ENCODE assay signal across 24 cellular contexts in genomic region chr6:7883381-7883780, GRCh38. TPM values are rescaled to one million over a fixed set of nuclear protein-coding genes. Genes with fewer than 3 reads are reported as not detected.
A peak's percentile ranks its signal among the peaks of the same experiment; 100 is the strongest.
DNase-seq lines count a peak whose midpoint lies in the region; ATAC-seq, FAIRE-seq and TF ChIP-seq lines count a peak whose summit lies in the region.
"Had no signal": no experiment of that assay in that cellular context is flagged by ENCODE, and none has a peak within 500 bp of the region (broad histone marks: within the 10 kb centered on the region; RNA-seq: fewer than 3 reads in every experiment).

No MANE protein-coding gene starts in this region.

- no peak for TF ChIP-seq EP300 in HepG2 (IDR thresholded peaks at IDR 0.05; ENCODE audit: low read depth in 2 of 2, low read length in 2 of 2)
- no peak for TF ChIP-seq EP300 in HepG2 (CRISPR knock-in tag; IDR thresholded peaks at IDR 0.05; ENCODE audit: borderline replicate concordance)

- DNase-seq in HepG2 (ENCODE audit: low spot score), result no peak
- DNase-seq in right lobe of liver, result no peak
- DNase-seq in endothelial cell of umbilical vein (ENCODE audit: low read depth, low spot score), result peak; percentile 53
- DNase-seq in spleen, result peak; percentile 25
- no peak for DNase-seq in upper lobe of right lung
- no peak for DNase-seq in H7
- DNase-seq: Caco-2; CD4-positive, CD25-positive, alpha-beta regulatory T cell; CD8-positive, alpha-beta T cell; DMS153; DND-41; GM23248; H9; HFFc6 had no signal

- peaks cover 9% of the 10 kb centered on the region; the same call in 1 of the 2 replicates for H4K20me1 ChIP-seq in HepG2 (ENCODE audit: insufficient read depth, low read length)
- peaks cover 2% of the 10 kb centered on the region for H4K20me1 ChIP-seq in endothelial cell of umbilical vein (replicated peaks; ENCODE audit: control insufficient read depth, extremely low read depth, insufficient read depth, low read length)

- CTCF ChIA-PET in HepG2 (lab: Yijun Ruan, JAX; ENCODE audit: low intra/inter-chr PET ratio, low total read pairs), result no interaction called here
- CTCF ChIA-PET in endothelial cell of umbilical vein (lab: Charles Lee), result no interaction called here

- peaks cover 53 to 78% of the 10 kb centered on the region in 2 experiments for H3K36me3 ChIP-seq in HepG2 (replicated peaks in 1 of 2; ENCODE audit: control insufficient read depth in 1 of 2, insufficient read depth in 2 of 2, low read length in 2 of 2)
- peaks cover 9 to 78% (median 45%) of the 10 kb centered on the region in 4 donors for H3K36me3 ChIP-seq in right lobe of liver
- H3K36me3 ChIP-seq in endothelial cell of umbilical vein (ENCODE audit: control insufficient read depth in 2 of 2, extremely low read depth in 1 of 2, insufficient read depth in 2 of 2, low read length in 2 of 2), result peaks cover 84 to 86% of the 10 kb centered on the region in 2 experiments
- peaks cover 13 to 95% (median 83%) of the 10 kb centered on the region in 6 donors for H3K36me3 ChIP-seq in spleen
- H3K36me3 ChIP-seq in upper lobe of right lung, result peaks cover 80% of the 10 kb centered on the region
- H3K36me3 ChIP-seq in H7 (replicated peaks; ENCODE audit: control insufficient read depth, insufficient read depth, low read length), result peaks cover 36% of the 10 kb centered on the region

- no peak overlapping the region for H3K4me3 ChIP-seq in HepG2 (replicated peaks in 1 of 3; ENCODE audit: insufficient read depth in 1 of 3, low read depth in 2 of 3, low read length in 3 of 3)
- no peak overlapping the region for H3K4me3 ChIP-seq in right lobe of liver
- no peak overlapping the region for H3K4me3 ChIP-seq in endothelial cell of umbilical vein (replicated peaks in 1 of 3; ENCODE audit: insufficient read depth in 1 of 3, low read depth in 1 of 3, low read length in 3 of 3)
- no peak overlapping the region for H3K4me3 ChIP-seq in spleen
- H3K4me3 ChIP-seq in upper lobe of right lung, result no peak overlapping the region
- H3K4me3 ChIP-seq in H7 (ENCODE audit: insufficient read depth, low read depth, low read length), result no peak overlapping the region
- H3K4me3 ChIP-seq: BLaER1, GM12878, GM23248 had no signal

- H3K4me1 ChIP-seq in HepG2 (ENCODE audit: insufficient read depth, low read length), result peaks cover 28% of the 10 kb centered on the region
- no peaks in the 10 kb centered on the region for H3K4me1 ChIP-seq in right lobe of liver
- peaks cover 14% of the 10 kb centered on the region for H3K4me1 ChIP-seq in endothelial cell of umbilical vein (ENCODE audit: control insufficient read depth, extremely low read depth, insufficient read depth, low read length)
- no peaks in the 10 kb centered on the region for H3K4me1 ChIP-seq in spleen
- H3K4me1 ChIP-seq in upper lobe of right lung, result no peaks in the 10 kb centered on the region
- H3K4me1 ChIP-seq: Caco-2 had no signal

- H3K79me2 ChIP-seq in HepG2 (ENCODE audit: insufficient read depth, low read length) (no peaks in the 10 kb centered on the region), endothelial cell of umbilical vein (ENCODE audit: control insufficient read depth, insufficient read depth, low read length) (peaks cover 12% of the 10 kb centered on the region)

- TF ChIP-seq CTCF in HepG2 (CRISPR knock-in tag; IDR thresholded peaks at IDR 0.05), result no peak
- no peak for TF ChIP-seq CTCF in right lobe of liver (IDR thresholded peaks at IDR 0.05)
- no peak for TF ChIP-seq CTCF in endothelial cell of umbilical vein (IDR thresholded peaks at IDR 0.05; ENCODE audit: extremely low read depth in 1 of 2, insufficient read depth in 1 of 2, low read depth in 1 of 2, low read length in 2 of 2)
- no peak for TF ChIP-seq CTCF in spleen (IDR thresholded peaks at IDR 0.05 in 8 of 11, conservative IDR thresholded peaks at IDR 0.05 in 3 of 11)
- TF ChIP-seq CTCF in upper lobe of right lung (IDR thresholded peaks at IDR 0.05), result no peak

- FAIRE-seq in HepG2 (lab: Jason Lieb, UNC) (peak; percentile 47), endothelial cell of umbilical vein (lab: Jason Lieb, UNC) (no peak)
- FAIRE-seq: A204.1, G401.6, GM12878, GM19239, H1 had no signal

- intact Hi-C loops in HepG2 (cut with micrococcal nuclease; ENCODE audit: unreplicated experiment), result no loop called here
- intact Hi-C loops in right lobe of liver (cut with DNase I), result no loop called here
- intact Hi-C loops in endothelial cell of umbilical vein (cut with micrococcal nuclease), result no loop called here
- intact Hi-C loops in spleen (cut with DNase I; ENCODE audit: low total_unique reads), result no loop called here
- intact Hi-C loops in upper lobe of right lung (cut with DNase I), result no loop called here

- H3K4me2 ChIP-seq in HepG2 (ENCODE audit: low read depth, low read length) (no peak overlapping the region), endothelial cell of umbilical vein (ENCODE audit: insufficient read depth, low read length) (no peak overlapping the region)
- H3K4me2 ChIP-seq: BLaER1 had no signal

- dilution Hi-C loops in endothelial cell of umbilical vein (cut with MboI; ENCODE audit: extremely low pct_ligation_motif_present, low sequenced_read_pairs), result loop anchor here (25.0 kb wide), 1 partner anchor 129 kb away; no protein-coding TSS in a partner anchor

- WGBS in HepG2 (ENCODE audit: low lambda C conversion rate), result 97% methylated on average over 8 of the region's 8 CpGs
- WGBS in right lobe of liver (ENCODE audit: insufficient coverage, low coverage, low lambda C conversion rate, missing lambda C conversion rate), result 79% methylated on average over 6 of the region's 8 CpGs
- WGBS in spleen, 5 donors, result 90 to 97% (median 96%) methylated on average over 8 of the region's 8 CpGs

- H2AFZ ChIP-seq in HepG2 (ENCODE audit: low read length) (no peak overlapping the region), endothelial cell of umbilical vein (ENCODE audit: low read depth, low read length) (no peak overlapping the region)
- H2AFZ ChIP-seq: GM23248 had no signal

- in situ Hi-C loops in HepG2 (cut with HindIII; ENCODE audit: extremely low pct_ligation_motif_present, low pct_unique_long_range_greater_than_20kb), result no loop called here

- no TSS peak for BruUV-seq in HepG2 (replicated peaks; lab: Mats Ljungman, UMichigan)
- BruUV-seq in endothelial cell of umbilical vein (replicated peaks; lab: Mats Ljungman, UMichigan), result no TSS peak

- peak overlapping the region; percentile 51 for H3K27ac ChIP-seq in HepG2 (ENCODE audit: extremely low read length, insufficient read depth, low read length)
- no peak overlapping the region for H3K27ac ChIP-seq in right lobe of liver
- H3K27ac ChIP-seq in endothelial cell of umbilical vein (ENCODE audit: insufficient read depth, low read depth, low read length), result no peak overlapping the region
- H3K27ac ChIP-seq in spleen, result no peak overlapping the region
- H3K27ac ChIP-seq in upper lobe of right lung, result no peak overlapping the region
- H3K27ac ChIP-seq: 22Rv1, BLaER1, C4-2B, GM23248 had no signal

- H3K27me3 ChIP-seq in HepG2 (ENCODE audit: control insufficient read depth in 1 of 2, insufficient read depth in 2 of 2, low read length in 2 of 2) (no peaks in the 10 kb centered on the region), right lobe of liver (no peaks in the 10 kb centered on the region), endothelial cell of umbilical vein (ENCODE audit: control insufficient read depth in 2 of 2, insufficient read depth in 2 of 2, low read length in 2 of 2) (no peaks in the 10 kb centered on the region), spleen (replicated peaks in 1 of 7) (no peaks in the 10 kb centered on the region), upper lobe of right lung (no peaks in the 10 kb centered on the region), H7 (ENCODE audit: control insufficient read depth, insufficient read depth, low read length) (no peaks in the 10 kb centered on the region)
- H3K27me3 ChIP-seq: BLaER1 had no signal

- ATAC-seq in HepG2 (no peak), right lobe of liver (no peak), HG03354 (IDR thresholded peaks at IDR 0.05; ENCODE audit: poor library complexity, severe bottlenecking, unreplicated experiment) (no peak), upper lobe of right lung (no peak)
- ATAC-seq: CD8-positive, alpha-beta T cell; GM12878; HCT116 had no signal

- H3K9me1 ChIP-seq in endothelial cell of umbilical vein (replicated peaks; ENCODE audit: control insufficient read depth, extremely low read depth, insufficient read depth, low read length), result no peaks in the 10 kb centered on the region

- H3K9ac ChIP-seq in HepG2 (ENCODE audit: insufficient read depth, low read depth, low read length), result no peak overlapping the region
- no peak overlapping the region for H3K9ac ChIP-seq in endothelial cell of umbilical vein (replicated peaks; ENCODE audit: extremely low read depth, insufficient read depth, low read length)
- H3K9ac ChIP-seq: BLaER1, GM23248 had no signal

- H3K9me3 ChIP-seq in HepG2 (ENCODE audit: low read length), result no peaks in the 10 kb centered on the region
- H3K9me3 ChIP-seq in right lobe of liver, result no peaks in the 10 kb centered on the region
- no peaks in the 10 kb centered on the region for H3K9me3 ChIP-seq in endothelial cell of umbilical vein (replicated peaks; ENCODE audit: control insufficient read depth, insufficient read depth, low read length)
- no peaks in the 10 kb centered on the region for H3K9me3 ChIP-seq in spleen
- H3K9me3 ChIP-seq in upper lobe of right lung, result no peaks in the 10 kb centered on the region
- H3K9me3 ChIP-seq: BLaER1, Caco-2 had no signal

- no peak for TF ChIP-seq RAD21 in HepG2 (CRISPR knock-in tag; IDR thresholded peaks at IDR 0.05)

- POLR2A ChIA-PET in HepG2 (lab: Yijun Ruan, JAX) (no interaction called here), endothelial cell of umbilical vein (lab: Charles Lee) (no interaction called here)

- TF ChIP-seq POLR2A in HepG2 (IDR thresholded peaks at IDR 0.05; ENCODE audit: insufficient read depth in 1 of 2, low read depth in 2 of 2, low read length in 2 of 2) (no peak), right lobe of liver (IDR thresholded peaks at IDR 0.05) (no peak), endothelial cell of umbilical vein (IDR thresholded peaks at IDR 0.05; ENCODE audit: low read depth, low read length) (no peak), spleen (IDR thresholded peaks at IDR 0.05) (no peak)

RNA-seq across cellular contexts. Expression of gene TXNDC5, which starts 27.2 kb away (rescaled TPM):
- total RNA-seq in HepG2 (2016; rRNA removed; fragmentation: Illumina TruSeq; extraction: Trizol) (376 and 578 TPM in 2 replicates), right lobe of liver (100 to 1,000 TPM in 5 of 6 experiments, 10 to 100 TPM in 1; 87.9 to 187 (median 133) TPM), endothelial cell of umbilical vein (1,581 and 1,665 TPM in 2 replicates), spleen (100 to 1,000 TPM; 125 to 645 (median 241) TPM), upper lobe of right lung (107 TPM)
- total RNA-seq in HepG2 (2016; cell fraction: cytosol; rRNA removed; fragmentation: Illumina TruSeq; extraction: Trizol; ENCODE audit: low read depth), result 169 TPM in 2 replicates
- 372 and 586 TPM in 2 replicates for total RNA-seq in HepG2 (2016; cell fraction: insoluble cytoplasmic fraction; rRNA removed; fragmentation: Illumina TruSeq; extraction: Trizol)
- total RNA-seq in HepG2 (2016; cell fraction: membrane; rRNA removed; fragmentation: Illumina TruSeq; extraction: Trizol), result 439 and 444 TPM in 2 replicates
- 445 and 518 TPM in 2 replicates for total RNA-seq in HepG2 (2016; cell fraction: nucleus; rRNA removed; fragmentation: Illumina TruSeq; extraction: Trizol)
- polyA plus RNA-seq in HepG2 (2011; rRNA removed) (255 and 287 TPM in 2 replicates), endothelial cell of umbilical vein (2,566 and 2,629 TPM in 2 replicates), spleen (10 to 100 TPM; 25.9 to 58.2 (median 48.7) TPM)
- polyA plus RNA-seq in HepG2 (2011; cell fraction: cytosol; rRNA removed), result 252 and 289 TPM in 2 replicates
- 144 and 146 TPM in 2 replicates for polyA plus RNA-seq in HepG2 (2011; cell fraction: nucleus; rRNA removed)
- 246 and 286 TPM in 2 replicates for polyA plus RNA-seq in HepG2 (2012)
- polyA plus RNA-seq in HepG2 (2016; cell fraction: cytosol; fragmentation: Illumina TruSeq; extraction: Trizol; ENCODE audit: low read depth), result 158 and 172 TPM in 2 replicates
- 267 and 268 TPM in 2 replicates for polyA plus RNA-seq in HepG2 (2016; cell fraction: insoluble cytoplasmic fraction; fragmentation: Illumina TruSeq; extraction: Trizol; ENCODE audit: low read depth)
- 288 and 289 TPM in 2 replicates for polyA plus RNA-seq in HepG2 (2016; cell fraction: membrane; fragmentation: Illumina TruSeq; extraction: Trizol; ENCODE audit: low read depth)
- 529 and 534 TPM in 2 replicates for polyA plus RNA-seq in HepG2 (2016; cell fraction: nucleus; fragmentation: Illumina TruSeq; extraction: Trizol; ENCODE audit: insufficient read depth, low read depth)
- polyA minus RNA-seq in HepG2 (2011; rRNA and poly(A)+ RNA removed; ENCODE audit: low replicate concordance), result 99.9 and 291 TPM in 2 replicates
- 147 and 151 TPM in 2 replicates for polyA minus RNA-seq in HepG2 (2011; cell fraction: cytosol; rRNA and poly(A)+ RNA removed)
- 104 and 118 TPM in 2 replicates for polyA minus RNA-seq in HepG2 (2011; cell fraction: nucleus; rRNA and poly(A)+ RNA removed)
- 2,247 and 2,322 TPM in 2 replicates for polyA plus RNA-seq in endothelial cell of umbilical vein (2011; cell fraction: cytosol; rRNA removed)
- polyA plus RNA-seq in endothelial cell of umbilical vein (2011; cell fraction: nucleus; rRNA removed), result 1,597 and 1,745 TPM in 2 replicates
- 1,989 and 2,618 TPM in 2 replicates for polyA plus RNA-seq in endothelial cell of umbilical vein (2012)
- polyA minus RNA-seq in endothelial cell of umbilical vein, result 2,443 and 2,887 TPM in 2 replicates
- 46.0 TPM for polyA minus RNA-seq in endothelial cell of umbilical vein (2011; cell fraction: cytosol; rRNA and poly(A)+ RNA removed)
- 638 and 706 TPM in 2 replicates for polyA minus RNA-seq in endothelial cell of umbilical vein (2011; cell fraction: nucleus; rRNA and poly(A)+ RNA removed)
- total RNA-seq in H7 (2014; rRNA removed; shearing (Covaris generic)), result 179 and 194 TPM in 2 replicates

Comparison
In these comparisons a context has a peak if more than half of its experiments do, and no peak if none do; other contexts are left out.
1. DNase-seq: peak in endothelial cell of umbilical vein (single experiment) and spleen (single experiment); none in HepG2 (single experiment), right lobe of liver (0 of 3), upper lobe of right lung (single experiment) and H7 (single experiment).